Comparison of ENCODE assay signal across 1 cellular context in the genomic region with DNA sequence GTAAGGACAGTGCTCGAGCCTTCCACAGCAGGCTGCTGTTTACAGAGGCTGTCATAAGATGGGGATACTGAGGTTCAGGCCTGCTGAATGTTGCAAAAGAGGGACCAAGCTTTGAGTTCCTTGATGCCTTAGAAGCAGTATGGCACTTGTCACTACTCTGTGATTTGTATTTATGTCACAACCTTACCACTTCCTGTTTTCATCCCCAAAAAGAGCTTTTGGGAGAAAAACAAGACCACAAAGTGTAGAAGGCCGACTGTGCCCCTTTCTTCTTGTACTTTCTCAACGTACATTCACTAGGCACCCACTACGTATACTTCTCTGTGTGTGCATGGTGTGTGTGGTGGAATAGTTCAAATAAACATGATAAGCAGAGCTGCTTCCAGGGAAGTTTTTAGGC.
TF ChIP-seq lines count a peak whose summit lies in the region.

No MANE protein-coding gene starts in this region.

TF ChIP-seq in HepG2, 621 proteins besides CTCF, POLR2A, EP300 and RAD21 (continued from another document):
- TF ChIP-seq ATF6 (CRISPR knock-in tag; conservative IDR thresholded peaks at IDR 0.05): no peak
- TF ChIP-seq, protein P1, sequence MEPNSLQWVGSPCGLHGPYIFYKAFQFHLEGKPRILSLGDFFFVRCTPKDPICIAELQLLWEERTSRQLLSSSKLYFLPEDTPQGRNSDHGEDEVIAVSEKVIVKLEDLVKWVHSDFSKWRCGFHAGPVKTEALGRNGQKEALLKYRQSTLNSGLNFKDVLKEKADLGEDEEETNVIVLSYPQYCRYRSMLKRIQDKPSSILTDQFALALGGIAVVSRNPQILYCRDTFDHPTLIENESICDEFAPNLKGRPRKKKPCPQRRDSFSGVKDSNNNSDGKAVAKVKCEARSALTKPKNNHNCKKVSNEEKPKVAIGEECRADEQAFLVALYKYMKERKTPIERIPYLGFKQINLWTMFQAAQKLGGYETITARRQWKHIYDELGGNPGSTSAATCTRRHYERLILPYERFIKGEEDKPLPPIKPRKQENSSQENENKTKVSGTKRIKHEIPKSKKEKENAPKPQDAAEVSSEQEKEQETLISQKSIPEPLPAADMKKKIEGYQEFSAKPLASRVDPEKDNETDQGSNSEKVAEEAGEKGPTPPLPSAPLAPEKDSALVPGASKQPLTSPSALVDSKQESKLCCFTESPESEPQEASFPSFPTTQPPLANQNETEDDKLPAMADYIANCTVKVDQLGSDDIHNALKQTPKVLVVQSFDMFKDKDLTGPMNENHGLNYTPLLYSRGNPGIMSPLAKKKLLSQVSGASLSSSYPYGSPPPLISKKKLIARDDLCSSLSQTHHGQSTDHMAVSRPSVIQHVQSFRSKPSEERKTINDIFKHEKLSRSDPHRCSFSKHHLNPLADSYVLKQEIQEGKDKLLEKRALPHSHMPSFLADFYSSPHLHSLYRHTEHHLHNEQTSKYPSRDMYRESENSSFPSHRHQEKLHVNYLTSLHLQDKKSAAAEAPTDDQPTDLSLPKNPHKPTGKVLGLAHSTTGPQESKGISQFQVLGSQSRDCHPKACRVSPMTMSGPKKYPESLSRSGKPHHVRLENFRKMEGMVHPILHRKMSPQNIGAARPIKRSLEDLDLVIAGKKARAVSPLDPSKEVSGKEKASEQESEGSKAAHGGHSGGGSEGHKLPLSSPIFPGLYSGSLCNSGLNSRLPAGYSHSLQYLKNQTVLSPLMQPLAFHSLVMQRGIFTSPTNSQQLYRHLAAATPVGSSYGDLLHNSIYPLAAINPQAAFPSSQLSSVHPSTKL (CRISPR knock-in tag; IDR thresholded peaks at IDR 0.05): no peak
- no peak for TF ChIP-seq EED (CRISPR knock-in tag; IDR thresholded peaks at IDR 0.05)
- TF ChIP-seq ZNF549 (CRISPR knock-in tag; IDR thresholded peaks at IDR 0.05): no peak
- TF ChIP-seq ELF1 (CRISPR knock-in tag; IDR thresholded peaks at IDR 0.05): no peak
- TF ChIP-seq ZNF180 (CRISPR knock-in tag; IDR thresholded peaks at IDR 0.05; ENCODE audit: borderline replicate concordance, low read depth): no peak
